ENCODE assay signal across 8 cellular contexts in genomic region chr11:12411806-12412727, GRCh38. TPM values are rescaled to one million over a fixed set of nuclear protein-coding genes. Genes with fewer than 3 reads are reported as not detected.
A peak's percentile ranks its signal among the peaks of the same experiment; 100 is the strongest.
DNase-seq lines count a peak whose midpoint lies in the region; ATAC-seq and TF ChIP-seq lines count a peak whose summit lies in the region.

No MANE protein-coding gene starts in this region.

- H3K9me3 ChIP-seq in HCT116 (ENCODE audit: control insufficient read depth in 1 of 2, insufficient read depth in 1 of 2, low read depth in 1 of 2, low read length in 2 of 2) = no peaks in the 10 kb centered on the region
- H3K9me3 ChIP-seq in prostate gland = no peaks in the 10 kb centered on the region

- H4K20me1 ChIP-seq in HCT116 (ENCODE audit: insufficient read depth) = no peaks in the 10 kb centered on the region

- no peaks in the 10 kb centered on the region for H3K27me3 ChIP-seq in HCT116 (ENCODE audit: insufficient read depth, low read length)
- H3K27me3 ChIP-seq in prostate gland (replicated peaks; ENCODE audit: insufficient read depth) = no peaks in the 10 kb centered on the region

- no peaks in the 10 kb centered on the region for H3K9me2 ChIP-seq in HCT116 (ENCODE audit: insufficient read depth)

- BruUV-seq in HCT116 (replicated peaks; lab: Mats Ljungman, UMichigan) = no TSS peak

- peak overlapping the region; percentile 71 for H3K4me2 ChIP-seq in HCT116 (ENCODE audit: low read length)

- TF ChIP-seq CTCF in HCT116 (IDR thresholded peaks at IDR 0.05 in 2 of 3, conservative IDR thresholded peaks at IDR 0.05 in 1 of 3; ENCODE audit: borderline replicate concordance in 1 of 3, insufficient read depth in 1 of 3, low read depth in 2 of 3, low read length in 2 of 3) (peak; percentile 75 to 90 (median 82); a peak in 5 of 6 replicates), prostate gland (IDR thresholded peaks at IDR 0.05) (peak; percentile 34 to 70 (median 66))

- H3K79me2 ChIP-seq in HCT116 (ENCODE audit: insufficient read depth, low read length) = no peaks in the 10 kb centered on the region

- H3K4me3 ChIP-seq in HCT116 (replicated peaks in 1 of 2; ENCODE audit: low read depth in 1 of 2, low read length in 2 of 2) (peak overlapping the region in 1 of 2 experiments; percentile 39; a peak in 2 of 4 replicates), prostate gland (no peak overlapping the region)

- H3K27ac Mint-ChIP-seq in activated T-cell treated with anti-CD3 and anti-CD28 coated beads, Interleukin-2, amount 50 U/mL, for 24 hours = no peak overlapping the region

- no peak overlapping the region for H3K4me3 Mint-ChIP-seq in activated T-cell treated with anti-CD3 and anti-CD28 coated beads, Interleukin-2, amount 50 U/mL, for 24 hours

- DNase-seq in DMS53 (lab: John Stamatoyannopoulos, UW) (peak; percentile 64), HCT116 (ENCODE audit: low read depth, low spot score) (peak; percentile 56), NCI-H226 (peak; percentile 97), glomerular visceral epithelial cell (ENCODE audit: extremely low spot score) (peak; percentile 91), prostate gland (ENCODE audit: low spot score) (no peak), mesenteric fat pad (ENCODE audit: low spot score) (no peak)
- peak; percentile 39 for DNase-seq in activated T-cell treated with anti-CD3 and anti-CD28 coated beads, Interleukin-2, amount 50 U/mL, for 24 hours

- H3K9ac ChIP-seq in HCT116 (ENCODE audit: low read length) = peak overlapping the region; percentile 29; the same call in 1 of the 2 replicates

- H3K9me3 Mint-ChIP-seq in activated T-cell treated with anti-CD3 and anti-CD28 coated beads, Interleukin-2, amount 50 U/mL, for 24 hours = no peaks in the 10 kb centered on the region

- H3K36me3 Mint-ChIP-seq in activated T-cell treated with anti-CD3 and anti-CD28 coated beads, Interleukin-2, amount 50 U/mL, for 24 hours (ENCODE audit: low read depth) = no peaks in the 10 kb centered on the region

- H3K27ac ChIP-seq in HCT116 (ENCODE audit: low read depth, low read length) = peak overlapping the region; percentile 6; the same call in 1 of the 2 replicates
- peak overlapping the region; percentile 42 to 64 for H3K27ac ChIP-seq in prostate gland

- peak; percentile 96 for ATAC-seq in HCT116
- ATAC-seq in GM19452 (IDR thresholded peaks at IDR 0.05; ENCODE audit: unreplicated experiment) = no peak

- H3K36me3 ChIP-seq in HCT116 (ENCODE audit: control insufficient read depth in 1 of 2, insufficient read depth in 2 of 2, low read length in 2 of 2) (no peaks in the 10 kb centered on the region), prostate gland (no peaks in the 10 kb centered on the region)

- TF ChIP-seq RAD21 in HCT116 (IDR thresholded peaks at IDR 0.05; ENCODE audit: low read depth) = peak; percentile 84

- peaks cover 3% of the 10 kb centered on the region for H3K27me3 Mint-ChIP-seq in activated T-cell treated with anti-CD3 and anti-CD28 coated beads, Interleukin-2, amount 50 U/mL, for 24 hours

- intact Hi-C loops in HCT116 (cut with micrococcal nuclease) = loop anchor here (1.0 to 5.0 kb wide), 3 partner anchors 260 to 476 kb away; partner anchors contain the start of gene TEAD1
- intact Hi-C loops in prostate gland (cut with DNase I) = loop anchor here (2.0 to 5.0 kb wide), 4 partner anchors 35 to 485 kb away; partner anchors contain the start of genes PARVA and TEAD1

- H3K4me1 ChIP-seq in HCT116 (ENCODE audit: control insufficient read depth in 1 of 2, insufficient read depth in 2 of 2, low read length in 2 of 2) = peaks cover 5 to 16% of the 10 kb centered on the region in 2 experiments; a peak in 3 of 4 replicates
- H3K4me1 ChIP-seq in prostate gland (replicated peaks) = no peaks in the 10 kb centered on the region

- no peaks in the 10 kb centered on the region for H3K4me1 Mint-ChIP-seq in activated T-cell treated with anti-CD3 and anti-CD28 coated beads, Interleukin-2, amount 50 U/mL, for 24 hours (ENCODE audit: low read depth)

- no peak overlapping the region for H2AFZ ChIP-seq in HCT116 (ENCODE audit: low read depth, low read length, poor library complexity, severe bottlenecking)

- WGBS in prostate gland = 37% methylated on average over 7 of the region's 7 CpGs

- CTCF ChIA-PET in HCT116 (lab: Charles Lee) = interaction anchor here (0.9 to 2.9 kb wide), 6 partner anchors 8 to 477 kb away, joined by 3 to 15 read pairs (median 4); partner anchors contain the start of gene PARVA

- no peak for TF ChIP-seq POLR2A in HCT116 (IDR thresholded peaks at IDR 0.05; ENCODE audit: borderline replicate concordance, extremely low read depth, insufficient read depth, insufficient read length)
- TF ChIP-seq POLR2A in prostate gland (IDR thresholded peaks at IDR 0.05) = no peak

- RAD21 ChIA-PET in HCT116 (lab: Charles Lee; ENCODE audit: low non-redundant PET in 1 of 2, low total read pairs in 2 of 2, uncharacterized antibody in 2 of 2, unreplicated experiment in 2 of 2) = interaction anchor here in 1 of 2 experiments (0.6 to 1.8 kb wide), 2 partner anchors 410 to 476 kb away, joined by 3 to 5 read pairs; no protein-coding TSS in a partner anchor

- POLR2A ChIA-PET in HCT116 (lab: Charles Lee) = no interaction called here

TF ChIP-seq in HCT116, 20 proteins besides CTCF, POLR2A, EP300 and RAD21:
- TF ChIP-seq POLR2AphosphoS5 (IDR thresholded peaks at IDR 0.05; ENCODE audit: low read depth, low read length) (no peak), JUND (IDR thresholded peaks at IDR 0.05) (peak; percentile 43)

RNA-seq across cellular contexts. Expression of gene PARVA, which starts 34.7 kb away (rescaled TPM):
- total RNA-seq in HCT116 (2021; ENCODE audit: unreplicated experiment) (18.4 TPM), prostate gland (10 to 100 TPM; 38.4 to 55.1 TPM), mesenteric fat pad (223 TPM)
- polyA plus RNA-seq in HCT116 (2012) = 9.7 and 12.0 TPM in 2 replicates

Comparison
In these comparisons a context has a peak if more than half of its experiments do, and no peak if none do; other contexts are left out.
1. DNase-seq: peak in DMS53 (single experiment), HCT116 (single experiment), NCI-H226 (single experiment), activated T-cell treated with anti-CD3 and anti-CD28 coated beads, Interleukin-2, amount 50 U/mL, for 24 hours (single experiment) and glomerular visceral epithelial cell (single experiment); none in prostate gland (single experiment) and mesenteric fat pad (single experiment).